In genomic region chr18:37335337-37335736, GRCh38 we compare ENCODE assay signal across 15 cellular contexts.
DNase-seq lines count a peak whose midpoint lies in the region; ATAC-seq and TF ChIP-seq lines count a peak whose summit lies in the region.
"Had no signal": no experiment of that assay in that cellular context is flagged by ENCODE, and none has a peak within 500 bp of the region (broad histone marks: within the 10 kb centered on the region; RNA-seq: fewer than 3 reads in every experiment).

No MANE protein-coding gene starts in this region.

- TF ChIP-seq POLR2A in body of pancreas (IDR thresholded peaks at IDR 0.05), result no peak

- intact Hi-C loops in body of pancreas (cut with DNase I), result no loop called here

- no peak overlapping the region for H3K27ac ChIP-seq in body of pancreas

- H3K9me3 Mint-ChIP-seq in effector memory CD8-positive, alpha-beta T cell, result no peaks in the 10 kb centered on the region
- H3K9me3 Mint-ChIP-seq: activated naive CD8-positive, alpha-beta T cell treated with anti-CD3 and anti-CD28 coated beads, Interleukin-2, amount 10 ng/mL, durations not matched to agents 7 days and 5 days; CD8-positive, alpha-beta memory T cell had no signal

- H3K4me1 Mint-ChIP-seq in effector memory CD8-positive, alpha-beta T cell (ENCODE audit: low read depth in 2 of 2), result no peaks in the 10 kb centered on the region
- H3K4me1 Mint-ChIP-seq: activated naive CD8-positive, alpha-beta T cell treated with anti-CD3 and anti-CD28 coated beads, Interleukin-2, amount 10 ng/mL, durations not matched to agents 7 days and 5 days; CD8-positive, alpha-beta memory T cell; naive B cell had no signal

- no peak overlapping the region; the same call in 1 of the 2 replicates for H3K4me3 ChIP-seq in AG04449 (ENCODE audit: low read depth, low read length)
- H3K4me3 ChIP-seq in H7 (ENCODE audit: insufficient read depth, low read depth, low read length), result no peak overlapping the region
- H3K4me3 ChIP-seq in body of pancreas, result no peak overlapping the region

- no peaks in the 10 kb centered on the region for H3K27me3 ChIP-seq in H7 (ENCODE audit: control insufficient read depth, insufficient read depth, low read length)
- no peaks in the 10 kb centered on the region for H3K27me3 ChIP-seq in body of pancreas

- no peak for DNase-seq in AG04449 (ENCODE audit: low read depth, low spot score)
- DNase-seq in H7, result peak; percentile 80
- peak in 1 of 4 donors; percentile 26 for DNase-seq in body of pancreas
- no peak for DNase-seq in left lobe of liver (ENCODE audit: low spot score)
- no peak for DNase-seq in effector memory CD8-positive, alpha-beta T cell
- no peak for DNase-seq in NCI-H2081 (lab: John Stamatoyannopoulos, UW)
- no peak for DNase-seq in occipital lobe (lab: John Stamatoyannopoulos, UW)
- DNase-seq in NCI-H2227 treated with DMSO at 0.1 percent for 48 hours (lab: John Stamatoyannopoulos, UW), result no peak
- DNase-seq: activated CD4-positive, CD25-positive, alpha-beta regulatory T cell treated with anti-CD3 and anti-CD28 coated beads, Interleukin-2, amount 50 U/mL, for 72 hours; activated naive CD8-positive, alpha-beta T cell treated with anti-CD3 and anti-CD28 coated beads, Interleukin-2, amount 10 ng/mL, durations not matched to agents 7 days and 5 days; CD8-positive, alpha-beta memory T cell; naive B cell; NCI-H187 treated with DMSO at 0.1 percent for 48 hours; stimulated activated CD4-positive, alpha-beta T cell treated with anti-CD3 and anti-CD28 coated beads, Interleukin-1b, Interleukin-23, amount 100 ng/mL, for 48 hours had no signal

- no peaks in the 10 kb centered on the region for H3K36me3 ChIP-seq in H7 (replicated peaks; ENCODE audit: control insufficient read depth, insufficient read depth, low read length)
- H3K36me3 ChIP-seq in body of pancreas (replicated peaks in 1 of 2; ENCODE audit: insufficient read depth in 1 of 2, low read depth in 2 of 2), result no peaks in the 10 kb centered on the region

- POLR2A ChIA-PET in AG04449 (lab: Yijun Ruan, JAX), result interaction anchor here (0.6 kb wide), 1 partner anchor 440 kb away, joined by 3 read pairs; no protein-coding TSS in a partner anchor

- CTCF ChIA-PET in AG04449 (lab: Yijun Ruan, JAX), result interaction anchor here (1.0 to 3.8 kb wide), 6 partner anchors 9 to 393 kb away, joined by 3 to 27 read pairs (median 8); no protein-coding TSS in a partner anchor

- H3K9me3 ChIP-seq in body of pancreas, result no peaks in the 10 kb centered on the region

- peak; percentile 46 for TF ChIP-seq CTCF in AG04449 (IDR thresholded peaks at IDR 0.05; ENCODE audit: insufficient read depth, low read length, missing control alignments)
- TF ChIP-seq CTCF in body of pancreas (IDR thresholded peaks at IDR 0.05), result peak in 4 of 7 experiments; percentile 20 to 57 (median 44)

- no peaks in the 10 kb centered on the region for H3K36me3 Mint-ChIP-seq in effector memory CD8-positive, alpha-beta T cell (ENCODE audit: insufficient read depth)
- H3K36me3 Mint-ChIP-seq: activated naive CD8-positive, alpha-beta T cell treated with anti-CD3 and anti-CD28 coated beads, Interleukin-2, amount 10 ng/mL, durations not matched to agents 7 days and 5 days; CD8-positive, alpha-beta memory T cell; naive B cell had no signal

- H3K4me3 Mint-ChIP-seq in effector memory CD8-positive, alpha-beta T cell, result no peak overlapping the region
- H3K4me3 Mint-ChIP-seq: activated naive CD8-positive, alpha-beta T cell treated with anti-CD3 and anti-CD28 coated beads, Interleukin-2, amount 10 ng/mL, durations not matched to agents 7 days and 5 days; CD8-positive, alpha-beta memory T cell; naive B cell had no signal

- 37 to 46% methylated on average over 4 of the region's 4 CpGs for WGBS in body of pancreas, 2 donors

- ATAC-seq in body of pancreas (peak; percentile 40), left lobe of liver (peak; percentile 37)
- ATAC-seq in effector memory CD8-positive, alpha-beta T cell (replicated peaks), result no peak
- ATAC-seq: Right ventricle myocardium inferior had no signal

- H3K27me3 Mint-ChIP-seq in effector memory CD8-positive, alpha-beta T cell, result peaks cover 6 to 21% of the 10 kb centered on the region in 2 donors

- no peaks in the 10 kb centered on the region for H3K4me1 ChIP-seq in body of pancreas

- H3K27ac Mint-ChIP-seq in effector memory CD8-positive, alpha-beta T cell, result no peak overlapping the region
- H3K27ac Mint-ChIP-seq: activated naive CD8-positive, alpha-beta T cell treated with anti-CD3 and anti-CD28 coated beads, Interleukin-2, amount 10 ng/mL, durations not matched to agents 7 days and 5 days; CD8-positive, alpha-beta memory T cell had no signal
